Comparison of ENCODE assay signal across 1 cellular context in the genomic region with DNA sequence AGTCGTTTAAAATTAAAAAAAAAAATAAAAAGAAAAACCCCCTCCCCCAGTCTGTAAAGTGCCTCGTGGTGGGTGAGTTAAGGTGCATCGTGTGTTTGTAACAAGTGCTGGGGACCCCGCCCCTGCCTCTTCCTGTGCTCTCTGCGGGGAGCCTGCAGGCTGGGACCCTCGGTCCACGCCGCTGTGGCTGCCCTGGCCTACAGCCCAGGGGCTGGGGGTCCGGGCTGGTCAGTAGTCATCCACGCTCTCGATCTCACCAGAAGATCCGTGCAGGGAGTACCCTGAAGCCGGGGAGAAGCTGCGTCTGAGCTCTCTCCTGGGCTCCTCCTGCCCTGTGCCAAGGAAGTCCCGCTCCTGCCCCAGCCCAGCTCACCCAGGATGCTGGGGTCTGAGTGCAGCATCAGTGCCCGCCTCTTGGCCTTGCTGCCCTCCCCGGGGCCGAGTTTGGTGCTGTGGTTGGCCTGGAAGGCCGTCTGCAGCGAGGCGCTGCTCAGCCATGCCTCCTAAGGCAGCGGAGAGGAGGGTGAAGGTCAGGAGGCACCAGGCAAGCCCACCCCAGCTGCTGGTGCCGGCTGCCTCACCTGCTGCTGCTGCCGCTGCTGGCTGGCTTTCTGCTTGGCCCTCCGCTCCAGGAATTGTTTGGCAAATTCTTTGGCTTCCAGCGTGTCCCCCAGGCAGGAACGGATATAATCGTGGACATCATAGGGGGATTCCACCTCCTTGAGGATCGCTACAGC.
TF ChIP-seq lines count a peak whose summit lies in the region.

No MANE protein-coding gene starts in this region.

TF ChIP-seq in K562, 482 proteins besides CTCF, POLR2A, EP300 and RAD21:
- peak; percentile 59 for TF ChIP-seq RBFOX2 (IDR thresholded peaks at IDR 0.05; ENCODE audit: low read depth, low read length)
- TF ChIP-seq MTF1 (CRISPR knock-in tag; IDR thresholded peaks at IDR 0.05; ENCODE audit: borderline replicate concordance) = no peak
- TF ChIP-seq TSC22D4 (tag; IDR thresholded peaks at IDR 0.05) = no peak
- 0 out of 2 replicates have a peak, but pooled peaks have one; percentile 28 for TF ChIP-seq ZBTB7A (IDR thresholded peaks at IDR 0.05; ENCODE audit: borderline replicate concordance, control insufficient read depth, low read depth, low read length)
- no peak for TF ChIP-seq SNRNP70 (optimal IDR thresholded peaks at IDR 0.05; ENCODE audit: low read depth, low read length)
- peak; percentile 61 for TF ChIP-seq POLR2G (IDR thresholded peaks at IDR 0.05; ENCODE audit: low read depth, low read length)
- TF ChIP-seq RBM22 (IDR thresholded peaks at IDR 0.05; ENCODE audit: low read depth, low read length, poor library complexity, severe bottlenecking) = peak; percentile 67
- TF ChIP-seq BRCA1 (IDR thresholded peaks at IDR 0.05) = no peak
- 0 out of 2 replicates have a peak, but pooled peaks have one; percentile 31 for TF ChIP-seq BRCA1 (CRISPR knock-in tag; IDR thresholded peaks at IDR 0.05)
- 0 out of 2 replicates have a peak, but pooled peaks have one; percentile 34 for TF ChIP-seq THAP12 (CRISPR knock-in tag; IDR thresholded peaks at IDR 0.05)
- TF ChIP-seq ZBTB26 (CRISPR knock-in tag; IDR thresholded peaks at IDR 0.05) = no peak
TF ChIP-seq in K562: peak in this region for 6.
